ENCODE assay signal across 8 cellular contexts in genomic region chr3:55485208-55485791, GRCh38. TPM values are rescaled to one million over a fixed set of nuclear protein-coding genes. Genes with fewer than 3 reads are reported as not detected.
DNase-seq lines count a peak whose midpoint lies in the region; ATAC-seq and TF ChIP-seq lines count a peak whose summit lies in the region.

No MANE protein-coding gene starts in this region.

- peaks cover 0 to 5% (median 0%) of the 10 kb centered on the region in 3 donors for H3K9me3 Mint-ChIP-seq in IgD-negative memory B cell
- no peaks in the 10 kb centered on the region for H3K9me3 Mint-ChIP-seq in stimulated activated naive CD8-positive, alpha-beta T cell treated with anti-CD3 and anti-CD28 coated beads, Interleukin-15, Interleukin-2, amounts not matched to agents 100 ng/mL and 50 ng/mL, for 24 hours

- H3K36me3 ChIP-seq in DND-41 (ENCODE audit: insufficient read depth, low read length) = no peaks in the 10 kb centered on the region
- H3K36me3 ChIP-seq in endocrine pancreas (ENCODE audit: control insufficient read depth, insufficient read depth, low read length) = no peaks in the 10 kb centered on the region

- H3K4me2 ChIP-seq in DND-41 (ENCODE audit: insufficient read depth, low read length) = no peak overlapping the region

- peaks cover 74% of the 10 kb centered on the region for H3K27me3 Mint-ChIP-seq in IgD-negative memory B cell
- peaks cover 83% of the 10 kb centered on the region for H3K27me3 Mint-ChIP-seq in stimulated activated naive CD8-positive, alpha-beta T cell treated with anti-CD3 and anti-CD28 coated beads, Interleukin-15, Interleukin-2, amounts not matched to agents 100 ng/mL and 50 ng/mL, for 24 hours

- H3K27me3 ChIP-seq in DND-41 (ENCODE audit: insufficient read depth, low read length, poor library complexity) = no peaks in the 10 kb centered on the region
- H3K27me3 ChIP-seq in endocrine pancreas (ENCODE audit: control insufficient read depth, insufficient read depth, low read length) = peaks cover 20% of the 10 kb centered on the region

- H4K20me1 ChIP-seq in DND-41 (ENCODE audit: insufficient read depth, low read length) = no peaks in the 10 kb centered on the region

- no peak overlapping the region for H3K9ac ChIP-seq in DND-41 (ENCODE audit: low read depth, low read length)
- no peak overlapping the region for H3K9ac ChIP-seq in endocrine pancreas (ENCODE audit: control insufficient read depth, insufficient read depth, low read length)

- peak; percentile 12 for TF ChIP-seq CTCF in DND-41 (IDR thresholded peaks at IDR 0.05; ENCODE audit: borderline replicate concordance, extremely low read depth, low read length, poor library complexity, severe bottlenecking)

- DNase-seq in DND-41 (no peak), lung microvascular endothelial cell (ENCODE audit: low read depth in 2 of 2) (peak; percentile 61 to 81)
- no peak for DNase-seq in activated effector memory CD4-positive, alpha-beta T cell treated with Interleukin-2 at 50 U/mL for 16 hours

- no peak overlapping the region for H2AFZ ChIP-seq in DND-41 (ENCODE audit: low read depth, low read length)

- H3K27ac ChIP-seq in DND-41 (ENCODE audit: low read length) = no peak overlapping the region

- no peak overlapping the region for H3K27ac Mint-ChIP-seq in IgD-negative memory B cell
- no peak overlapping the region for H3K27ac Mint-ChIP-seq in stimulated activated naive CD8-positive, alpha-beta T cell treated with anti-CD3 and anti-CD28 coated beads, Interleukin-15, Interleukin-2, amounts not matched to agents 100 ng/mL and 50 ng/mL, for 24 hours

- no peak overlapping the region for H3K4me3 ChIP-seq in DND-41 (ENCODE audit: low read depth in 1 of 2, low read length in 2 of 2)
- peak overlapping the region; percentile 6 for H3K4me3 ChIP-seq in endocrine pancreas (ENCODE audit: control insufficient read depth, insufficient read depth, low read length)

- no peaks in the 10 kb centered on the region for H3K36me3 Mint-ChIP-seq in IgD-negative memory B cell
- peaks cover 3% of the 10 kb centered on the region for H3K36me3 Mint-ChIP-seq in stimulated activated naive CD8-positive, alpha-beta T cell treated with anti-CD3 and anti-CD28 coated beads, Interleukin-15, Interleukin-2, amounts not matched to agents 100 ng/mL and 50 ng/mL, for 24 hours (ENCODE audit: low read depth)

- peaks cover 11 to 30% (median 14%) of the 10 kb centered on the region in 3 donors for H3K4me1 Mint-ChIP-seq in IgD-negative memory B cell
- peaks cover 13% of the 10 kb centered on the region for H3K4me1 Mint-ChIP-seq in stimulated activated naive CD8-positive, alpha-beta T cell treated with anti-CD3 and anti-CD28 coated beads, Interleukin-15, Interleukin-2, amounts not matched to agents 100 ng/mL and 50 ng/mL, for 24 hours (ENCODE audit: low read depth)

- H3K4me3 Mint-ChIP-seq in IgD-negative memory B cell = peak overlapping the region in 3 of 4 donors; percentile 30 to 89 (median 51)
- H3K4me3 Mint-ChIP-seq in stimulated activated naive CD8-positive, alpha-beta T cell treated with anti-CD3 and anti-CD28 coated beads, Interleukin-15, Interleukin-2, amounts not matched to agents 100 ng/mL and 50 ng/mL, for 24 hours = peak overlapping the region; percentile 2

- ATAC-seq in DND-41 (ENCODE audit: insufficient read depth, low read depth) (no peak; the same call in 2 of the 3 replicates), GM21423 (IDR thresholded peaks at IDR 0.05; ENCODE audit: unreplicated experiment) (peak; percentile 73), SK-N-SH treated with all-trans-retinoic acid at 6 μM for 48 hours (peak; percentile 67)

- H3K9me3 ChIP-seq in DND-41 (ENCODE audit: insufficient read depth, low read length, severe bottlenecking) = no peaks in the 10 kb centered on the region
- no peaks in the 10 kb centered on the region for H3K9me3 ChIP-seq in endocrine pancreas (ENCODE audit: control insufficient read depth, low read length)

- no peaks in the 10 kb centered on the region for H3K79me2 ChIP-seq in DND-41 (ENCODE audit: insufficient read depth, low read length)

- H3K4me1 ChIP-seq in DND-41 (ENCODE audit: insufficient read depth, low read length) = no peaks in the 10 kb centered on the region
- H3K4me1 ChIP-seq in endocrine pancreas (ENCODE audit: control insufficient read depth, insufficient read depth, low read length) = no peaks in the 10 kb centered on the region

TF ChIP-seq in SK-N-SH treated with all-trans-retinoic acid at 6 μM for 48 hours, 23 proteins besides CTCF, POLR2A, EP300 and RAD21:
- TF ChIP-seq POU6F1 (CRISPR knock-in tag; IDR thresholded peaks at IDR 0.05; ENCODE audit: borderline replicate concordance, low read depth) = no peak
- no peak for TF ChIP-seq ARNTL (CRISPR knock-in tag; IDR thresholded peaks at IDR 0.05; ENCODE audit: borderline replicate concordance, low read depth)
- peak; percentile 9; the same call in 1 of the 2 replicates for TF ChIP-seq PATZ1 (CRISPR knock-in tag; IDR thresholded peaks at IDR 0.05; ENCODE audit: borderline replicate concordance)
- TF ChIP-seq ZFP3 (CRISPR knock-in tag; IDR thresholded peaks at IDR 0.05) = peak; percentile 66; the same call in 1 of the 2 replicates
- TF ChIP-seq TCF4 (CRISPR knock-in tag; IDR thresholded peaks at IDR 0.05; ENCODE audit: borderline replicate concordance) = no peak
- TF ChIP-seq BACH2 (CRISPR knock-in tag; IDR thresholded peaks at IDR 0.05; ENCODE audit: borderline replicate concordance) = no peak
- no peak for TF ChIP-seq TOX (CRISPR knock-in tag; IDR thresholded peaks at IDR 0.05; ENCODE audit: borderline replicate concordance)
- no peak for TF ChIP-seq ZNF8 (CRISPR knock-in tag; IDR thresholded peaks at IDR 0.05)

RNA-seq across cellular contexts. Expression of gene WNT5A, which starts 1.8 kb away (rescaled TPM):
- polyA plus RNA-seq in IgD-negative memory B cell = not detected
- 1.6 and 2.0 TPM in 2 replicates for total RNA-seq in lung microvascular endothelial cell

Comparison
In these comparisons a context has a peak if more than half of its experiments do, and no peak if none do; other contexts are left out.
1. DNase-seq: peak in lung microvascular endothelial cell (2 of 2); none in DND-41 (single experiment) and activated effector memory CD4-positive, alpha-beta T cell treated with Interleukin-2 at 50 U/mL for 16 hours (single experiment).